ENCODE assay signal across 25 cellular contexts in genomic region chr19:4501005-4501591, GRCh38. TPM values are rescaled to one million over a fixed set of nuclear protein-coding genes. Genes with fewer than 3 reads are reported as not detected.
"Had no signal": no experiment of that assay in that cellular context is flagged by ENCODE, and none has a peak within 500 bp of the region (broad histone marks: within the 10 kb centered on the region; RNA-seq: fewer than 3 reads in every experiment).

No MANE protein-coding gene starts in this region.

- H3K4me3 ChIP-seq: left lung, neural progenitor cell, ovary, right lobe of liver, smooth muscle cell, stomach, uterus had no signal

- H3K36me3 ChIP-seq: neural progenitor cell, ovary, uterus had no signal

- FAIRE-seq: bronchial epithelial cell had no signal

- H3K27ac ChIP-seq: epithelial cell of prostate, left lung, ovary, right lobe of liver, stomach, uterus, VCaP had no signal

- DNase-seq: activated CD4-positive, alpha-beta T cell treated with anti-CD3 and anti-CD28 coated beads, Interleukin-2, amount 50 U/mL, for 1 hour; activated CD4-positive, CD25-positive, alpha-beta regulatory T cell treated with anti-CD3 and anti-CD28 coated beads, Interleukin-2, amount 50 U/mL, for 72 hours; activated CD8-positive, alpha-beta T cell treated with anti-CD3 and anti-CD28 coated beads, Interleukin-2, amount 10 ng/mL, durations not matched to agents 7 days and 5 days; activated naive CD4-positive, alpha-beta T cell treated with Interleukin-2 at 50 U/mL for 16 hours; activated naive CD8-positive, alpha-beta T cell treated with anti-CD3 and anti-CD28 coated beads for 36 hours; activated T-cell treated with anti-CD3 and anti-CD28 coated beads, Interleukin-2, amount 50 U/mL, for 1 hour; cerebellar nuclear complex; left lung; mammary epithelial cell; naive thymus-derived CD8-positive, alpha-beta T cell; ovary; right lobe of liver; stimulated activated CD4-positive, alpha-beta T cell treated with anti-CD3 and anti-CD28 coated beads, Interleukin-15, amount 100 ng/mL, for 24 hours; stomach; T-cell; trophoblast cell; uterus had no signal

- ATAC-seq: activated CD8-positive, alpha-beta T cell treated with anti-CD3 and anti-CD28 coated beads, Interleukin-2, amount 10 ng/mL, durations not matched to agents 7 days and 5 days; left lung; naive thymus-derived CD8-positive, alpha-beta T cell; stimulated activated memory B cell treated with anti-CD40 and anti-IgM and Interleukin-4, amounts not matched to agents 10 μg/mL and 1 μg/mL and 100 μg/mL, for 72 hours had no signal

- H3K4me1 ChIP-seq: left lung, right lobe of liver, uterus had no signal

- H3K4me2 ChIP-seq: neural progenitor cell, smooth muscle cell had no signal

- H3K27me3 ChIP-seq: left lung, neural progenitor cell, ovary, right lobe of liver, stomach, uterus had no signal

- H2AFZ ChIP-seq: neural progenitor cell had no signal

- H3K9me3 ChIP-seq: left lung, ovary, right lobe of liver, stomach, uterus had no signal

RNA-seq across cellular contexts. Expression of gene PLIN4, which starts 17.2 kb away (rescaled TPM):
- total RNA-seq: activated CD8-positive, alpha-beta T cell treated with anti-CD3 and anti-CD28 coated beads, Interleukin-2, amount 10 ng/mL, durations not matched to agents 7 days and 5 days; activated naive CD8-positive, alpha-beta T cell treated with anti-CD3 and anti-CD28 coated beads for 36 hours; smooth muscle cell had no signal

RNA-seq across cellular contexts. Expression of gene PLIN5, which starts 33.9 kb away (rescaled TPM):
- total RNA-seq: activated CD8-positive, alpha-beta T cell treated with anti-CD3 and anti-CD28 coated beads, Interleukin-2, amount 10 ng/mL, durations not matched to agents 7 days and 5 days; bronchial epithelial cell; fibroblast of villous mesenchyme; kidney epithelial cell; smooth muscle cell had no signal
- polyA plus RNA-seq: mammary epithelial cell, smooth muscle cell had no signal

RNA-seq across cellular contexts. Expression of gene LRG1, which starts 38.7 kb away (rescaled TPM):
- total RNA-seq: activated CD8-positive, alpha-beta T cell treated with anti-CD3 and anti-CD28 coated beads, Interleukin-2, amount 10 ng/mL, durations not matched to agents 7 days and 5 days; fibroblast of villous mesenchyme; mammary epithelial cell; naive thymus-derived CD8-positive, alpha-beta T cell; smooth muscle cell had no signal
- polyA plus RNA-seq: mammary epithelial cell; naive thymus-derived CD8-positive, alpha-beta T cell; smooth muscle cell had no signal
